ENCODE assay signal across 8 cellular contexts in genomic region chr5:180299526-180299925, GRCh38.
"Had no signal": no experiment of that assay in that cellular context is flagged by ENCODE, and none has a peak within 500 bp of the region (broad histone marks: within the 10 kb centered on the region; RNA-seq: fewer than 3 reads in every experiment).

No MANE protein-coding gene starts in this region.

- ATAC-seq: HCT116, K562 had no signal

- H3K9me3 ChIP-seq: HAP-1 had no signal

- H3K9me3 Mint-ChIP-seq: HFFc6 had no signal

- DNase-seq: GOT3, H7, HFFc6, IMR-90, KG1 had no signal

- H3K4me3 ChIP-seq: HAP-1, K562 had no signal

- H3K4me3 Mint-ChIP-seq: HFFc6 had no signal

- H3K27ac Mint-ChIP-seq: HFFc6 had no signal
